ENCODE assay signal across 15 cellular contexts in the genomic region with DNA sequence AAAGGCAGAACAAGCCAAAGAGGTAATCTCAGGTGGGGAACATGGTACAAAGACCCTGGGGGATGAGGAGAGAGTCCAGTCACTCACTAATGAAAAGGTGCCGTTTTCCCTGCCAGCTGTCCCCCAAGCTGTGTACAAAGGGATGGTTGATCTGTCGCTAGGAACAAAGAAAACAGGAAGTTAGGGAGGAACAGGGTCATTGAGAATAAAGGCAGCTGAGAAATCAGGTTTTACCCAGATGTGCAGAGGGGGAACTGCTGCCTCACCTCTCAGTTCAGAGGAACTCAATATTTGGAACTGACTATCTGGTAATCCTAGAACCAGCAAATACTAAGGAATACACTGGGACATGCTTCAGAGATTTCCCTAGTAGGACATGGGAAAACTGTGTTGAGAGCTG. TPM values are rescaled to one million over a fixed set of nuclear protein-coding genes. Genes with fewer than 3 reads are reported as not detected.
DNase-seq lines count a peak whose midpoint lies in the region; ATAC-seq and TF ChIP-seq lines count a peak whose summit lies in the region.
"Had no signal": no experiment of that assay in that cellular context is flagged by ENCODE, and none has a peak within 500 bp of the region (broad histone marks: within the 10 kb centered on the region; RNA-seq: fewer than 3 reads in every experiment).

No MANE protein-coding gene starts in this region.

- no peaks in the 10 kb centered on the region for H3K9me3 Mint-ChIP-seq in activated CD4-positive, alpha-beta T cell treated with anti-CD3 and anti-CD28 coated beads, Interleukin-2, amount 10 ng/mL, durations not matched to agents 7 days and 5 days
- no peaks in the 10 kb centered on the region for H3K9me3 Mint-ChIP-seq in activated CD4-positive, alpha-beta T cell treated with anti-CD3 and anti-CD28 coated beads, Interleukin-2, amount 10 ng/mL, durations not matched to agents 24 days and 14 days
- no peaks in the 10 kb centered on the region for H3K9me3 Mint-ChIP-seq in brain
- no peaks in the 10 kb centered on the region for H3K9me3 Mint-ChIP-seq in stimulated activated effector memory CD8-positive, alpha-beta T cell treated with anti-CD3 and anti-CD28 coated beads, Interleukin-12 subunit alpha, Interleukin-12 subunit beta, amount 100 ng/mL, for 72 hours
- H3K9me3 Mint-ChIP-seq in progenitor cell of endocrine pancreas (ENCODE audit: low read depth) = no peaks in the 10 kb centered on the region
- H3K9me3 Mint-ChIP-seq: activated T-helper 2 cell treated with anti-CD3 and anti-CD28 coated beads, Interferon-gamma antibody, Interleukin-2, Interleukin-4, amounts not matched to agents 10 μg/mL and 5 μg/mL and 100 μg/mL, durations not matched to agents 14 hours and 24 hours and 36 hours; effector memory CD8-positive, alpha-beta T cell; neural crest cell had no signal

- no peak for ATAC-seq in stimulated activated effector memory CD8-positive, alpha-beta T cell treated with anti-CD3 and anti-CD28 coated beads, Interleukin-12 subunit alpha, Interleukin-12 subunit beta, amount 100 ng/mL, for 72 hours

- H3K4me3 Mint-ChIP-seq in activated CD4-positive, alpha-beta T cell treated with anti-CD3 and anti-CD28 coated beads, Interleukin-2, amount 10 ng/mL, durations not matched to agents 7 days and 5 days = no peak overlapping the region
- H3K4me3 Mint-ChIP-seq in activated CD4-positive, alpha-beta T cell treated with anti-CD3 and anti-CD28 coated beads, Interleukin-2, amount 10 ng/mL, durations not matched to agents 24 days and 14 days = no peak overlapping the region
- H3K4me3 Mint-ChIP-seq in brain = no peak overlapping the region
- no peak overlapping the region for H3K4me3 Mint-ChIP-seq in stimulated activated effector memory CD8-positive, alpha-beta T cell treated with anti-CD3 and anti-CD28 coated beads, Interleukin-12 subunit alpha, Interleukin-12 subunit beta, amount 100 ng/mL, for 72 hours
- H3K4me3 Mint-ChIP-seq in progenitor cell of endocrine pancreas (ENCODE audit: low read depth) = no peak overlapping the region
- H3K4me3 Mint-ChIP-seq: effector memory CD8-positive, alpha-beta T cell; neural crest cell had no signal

- H3K27ac Mint-ChIP-seq in activated CD4-positive, alpha-beta T cell treated with anti-CD3 and anti-CD28 coated beads, Interleukin-2, amount 10 ng/mL, durations not matched to agents 7 days and 5 days = peak overlapping the region; percentile 52
- no peak overlapping the region for H3K27ac Mint-ChIP-seq in activated CD4-positive, alpha-beta T cell treated with anti-CD3 and anti-CD28 coated beads, Interleukin-2, amount 10 ng/mL, durations not matched to agents 24 days and 14 days
- H3K27ac Mint-ChIP-seq in brain = peak overlapping the region in 4 of 5 experiments; percentile 16 to 65 (median 34)
- peak overlapping the region; percentile 48 for H3K27ac Mint-ChIP-seq in stimulated activated effector memory CD8-positive, alpha-beta T cell treated with anti-CD3 and anti-CD28 coated beads, Interleukin-12 subunit alpha, Interleukin-12 subunit beta, amount 100 ng/mL, for 72 hours
- no peak overlapping the region for H3K27ac Mint-ChIP-seq in progenitor cell of endocrine pancreas
- H3K27ac Mint-ChIP-seq: activated T-helper 2 cell treated with anti-CD3 and anti-CD28 coated beads, Interferon-gamma antibody, Interleukin-2, Interleukin-4, amounts not matched to agents 10 μg/mL and 5 μg/mL and 100 μg/mL, durations not matched to agents 14 hours and 24 hours and 36 hours had no signal

- in situ Hi-C loops in KBM-7 (cut with MboI; ENCODE audit: low pct_unique_long_range_greater_than_20kb, low sequenced_read_pairs) = no loop called here

- TF ChIP-seq CTCF in brain (conservative IDR thresholded peaks at IDR 0.05) (no peak), progenitor cell of endocrine pancreas (IDR thresholded peaks at IDR 0.05; ENCODE audit: unreplicated experiment) (no peak)

- peaks cover 40% of the 10 kb centered on the region for H3K36me3 Mint-ChIP-seq in activated CD4-positive, alpha-beta T cell treated with anti-CD3 and anti-CD28 coated beads, Interleukin-2, amount 10 ng/mL, durations not matched to agents 7 days and 5 days (ENCODE audit: low read depth)
- peaks cover 65% of the 10 kb centered on the region for H3K36me3 Mint-ChIP-seq in activated CD4-positive, alpha-beta T cell treated with anti-CD3 and anti-CD28 coated beads, Interleukin-2, amount 10 ng/mL, durations not matched to agents 24 days and 14 days (ENCODE audit: low read depth)
- H3K36me3 Mint-ChIP-seq in brain = peaks cover 27% of the 10 kb centered on the region
- H3K36me3 Mint-ChIP-seq in stimulated activated effector memory CD8-positive, alpha-beta T cell treated with anti-CD3 and anti-CD28 coated beads, Interleukin-12 subunit alpha, Interleukin-12 subunit beta, amount 100 ng/mL, for 72 hours = peaks cover 96% of the 10 kb centered on the region
- H3K36me3 Mint-ChIP-seq in progenitor cell of endocrine pancreas (ENCODE audit: insufficient read depth) = peaks cover 26% of the 10 kb centered on the region

- intact Hi-C loops in activated CD4-positive, alpha-beta T cell treated with anti-CD3 and anti-CD28 coated beads, Interleukin-2, amount 10 ng/mL, durations not matched to agents 24 days and 14 days (cut with micrococcal nuclease) = no loop called here

- no peaks in the 10 kb centered on the region for H3K27me3 Mint-ChIP-seq in activated CD4-positive, alpha-beta T cell treated with anti-CD3 and anti-CD28 coated beads, Interleukin-2, amount 10 ng/mL, durations not matched to agents 7 days and 5 days
- H3K27me3 Mint-ChIP-seq in activated CD4-positive, alpha-beta T cell treated with anti-CD3 and anti-CD28 coated beads, Interleukin-2, amount 10 ng/mL, durations not matched to agents 24 days and 14 days = no peaks in the 10 kb centered on the region
- H3K27me3 Mint-ChIP-seq in brain = no peaks in the 10 kb centered on the region
- H3K27me3 Mint-ChIP-seq in progenitor cell of endocrine pancreas = no peaks in the 10 kb centered on the region
- H3K27me3 Mint-ChIP-seq: effector memory CD8-positive, alpha-beta T cell had no signal

- peaks cover 3% of the 10 kb centered on the region for H3K4me1 Mint-ChIP-seq in activated CD4-positive, alpha-beta T cell treated with anti-CD3 and anti-CD28 coated beads, Interleukin-2, amount 10 ng/mL, durations not matched to agents 7 days and 5 days
- H3K4me1 Mint-ChIP-seq in activated CD4-positive, alpha-beta T cell treated with anti-CD3 and anti-CD28 coated beads, Interleukin-2, amount 10 ng/mL, durations not matched to agents 24 days and 14 days = peaks cover 4% of the 10 kb centered on the region
- H3K4me1 Mint-ChIP-seq in brain (no peaks in the 10 kb centered on the region), progenitor cell of endocrine pancreas (ENCODE audit: low read depth) (no peaks in the 10 kb centered on the region)
- H3K4me1 Mint-ChIP-seq in stimulated activated effector memory CD8-positive, alpha-beta T cell treated with anti-CD3 and anti-CD28 coated beads, Interleukin-12 subunit alpha, Interleukin-12 subunit beta, amount 100 ng/mL, for 72 hours = no peaks in the 10 kb centered on the region

- POLR2A ChIA-PET in activated CD4-positive, alpha-beta T cell treated with anti-CD3 and anti-CD28 coated beads, Interleukin-2, amount 10 ng/mL, durations not matched to agents 7 days and 5 days (lab: Charles Lee) = no interaction called here

- DNase-seq in activated CD4-positive, alpha-beta T cell treated with anti-CD3 and anti-CD28 coated beads, Interleukin-2, amount 10 ng/mL, durations not matched to agents 7 days and 5 days = no peak
- no peak for DNase-seq in activated CD4-positive, alpha-beta T cell treated with anti-CD3 and anti-CD28 coated beads, Interleukin-2, amount 10 ng/mL, durations not matched to agents 24 days and 14 days
- DNase-seq in KBM-7 (peak; percentile 45), anterior cingulate cortex (lab: John Stamatoyannopoulos, UW) (no peak), NCI-H1436 (lab: John Stamatoyannopoulos, UW) (no peak), progenitor cell of endocrine pancreas (ENCODE audit: low spot score, unreplicated experiment) (no peak)
- no peak for DNase-seq in stimulated activated effector memory CD8-positive, alpha-beta T cell treated with anti-CD3 and anti-CD28 coated beads, Interleukin-12 subunit alpha, Interleukin-12 subunit beta, amount 100 ng/mL, for 72 hours (ENCODE audit: low spot score in 2 of 2)
- DNase-seq: amniotic stem cell; left cardiac atrium; NK-92 treated with Interleukin-12 subunit alpha and Interleukin-12 subunit beta, amount 100 ng/mL, for 24 hours; T1000 had no signal

- CTCF ChIA-PET in activated CD4-positive, alpha-beta T cell treated with anti-CD3 and anti-CD28 coated beads, Interleukin-2, amount 10 ng/mL, durations not matched to agents 7 days and 5 days (lab: Charles Lee) = interaction anchor here (0.5 to 1.2 kb wide), 4 partner anchors 31 to 173 kb away, joined by 3 read pairs; no protein-coding TSS in a partner anchor

RNA-seq across cellular contexts. Expression of gene RSKR, which starts 1.5 kb away (rescaled TPM):
- 10 to 100 TPM; 18.4 to 20.6 TPM for total RNA-seq in activated CD4-positive, alpha-beta T cell treated with anti-CD3 and anti-CD28 coated beads, Interleukin-2, amount 10 ng/mL, durations not matched to agents 7 days and 5 days
- total RNA-seq in activated CD4-positive, alpha-beta T cell treated with anti-CD3 and anti-CD28 coated beads, Interleukin-2, amount 10 ng/mL, durations not matched to agents 24 days and 14 days = 40.8 and 43.8 TPM in 2 replicates
- 2.7 TPM for polyA plus RNA-seq in brain (ENCODE audit: insufficient read depth, low read depth, low replicate concordance)
- 35.5 and 36.7 TPM in 2 replicates for total RNA-seq in progenitor cell of endocrine pancreas

RNA-seq across cellular contexts. Expression of gene SPAG5, which starts 13.7 kb away (rescaled TPM):
- total RNA-seq in activated CD4-positive, alpha-beta T cell treated with anti-CD3 and anti-CD28 coated beads, Interleukin-2, amount 10 ng/mL, durations not matched to agents 7 days and 5 days = 100 to 1,000 TPM; 139 to 147 TPM
- total RNA-seq in activated CD4-positive, alpha-beta T cell treated with anti-CD3 and anti-CD28 coated beads, Interleukin-2, amount 10 ng/mL, durations not matched to agents 24 days and 14 days = 89.6 and 91.3 TPM in 2 replicates
- polyA plus RNA-seq in brain (ENCODE audit: insufficient read depth, low read depth, low replicate concordance) = 60.3 TPM
- total RNA-seq in progenitor cell of endocrine pancreas = 69.4 and 77.8 TPM in 2 replicates

RNA-seq across cellular contexts. Expression of gene BLTP2, which starts 32.4 kb away (rescaled TPM):
- 100 to 1,000 TPM; 144 to 145 TPM for total RNA-seq in activated CD4-positive, alpha-beta T cell treated with anti-CD3 and anti-CD28 coated beads, Interleukin-2, amount 10 ng/mL, durations not matched to agents 7 days and 5 days
- total RNA-seq in activated CD4-positive, alpha-beta T cell treated with anti-CD3 and anti-CD28 coated beads, Interleukin-2, amount 10 ng/mL, durations not matched to agents 24 days and 14 days = 220 and 225 TPM in 2 replicates
- 68.7 TPM for polyA plus RNA-seq in brain (ENCODE audit: insufficient read depth, low read depth, low replicate concordance)
- total RNA-seq in progenitor cell of endocrine pancreas = 182 and 190 TPM in 2 replicates

RNA-seq across cellular contexts. Expression of gene ALDOC, which starts 35.8 kb away (rescaled TPM):
- total RNA-seq in activated CD4-positive, alpha-beta T cell treated with anti-CD3 and anti-CD28 coated beads, Interleukin-2, amount 10 ng/mL, durations not matched to agents 7 days and 5 days = 10 to 100 TPM; 61.4 to 63.4 TPM
- 70.2 and 72.9 TPM in 2 replicates for total RNA-seq in activated CD4-positive, alpha-beta T cell treated with anti-CD3 and anti-CD28 coated beads, Interleukin-2, amount 10 ng/mL, durations not matched to agents 24 days and 14 days
- 570 TPM for polyA plus RNA-seq in brain (ENCODE audit: insufficient read depth, low read depth, low replicate concordance)
- 4.8 and 5.6 TPM in 2 replicates for total RNA-seq in progenitor cell of endocrine pancreas

RNA-seq across cellular contexts. Expression of gene PIGS, which starts 41.2 kb away (rescaled TPM):
- 10 to 100 TPM; 61.7 to 62.6 TPM for total RNA-seq in activated CD4-positive, alpha-beta T cell treated with anti-CD3 and anti-CD28 coated beads, Interleukin-2, amount 10 ng/mL, durations not matched to agents 7 days and 5 days
- total RNA-seq in activated CD4-positive, alpha-beta T cell treated with anti-CD3 and anti-CD28 coated beads, Interleukin-2, amount 10 ng/mL, durations not matched to agents 24 days and 14 days = 65.8 and 70.9 TPM in 2 replicates
- 76.9 TPM for polyA plus RNA-seq in brain (ENCODE audit: insufficient read depth, low read depth, low replicate concordance)
- total RNA-seq in progenitor cell of endocrine pancreas = 65.0 and 68.2 TPM in 2 replicates

Comparison
In these comparisons a context has a peak if more than half of its experiments do, and no peak if none do; other contexts are left out.
1. H3K27ac Mint-ChIP-seq: peak in activated CD4-positive, alpha-beta T cell treated with anti-CD3 and anti-CD28 coated beads, Interleukin-2, amount 10 ng/mL, durations not matched to agents 7 days and 5 days (single experiment), brain (4 of 5) and stimulated activated effector memory CD8-positive, alpha-beta T cell treated with anti-CD3 and anti-CD28 coated beads, Interleukin-12 subunit alpha, Interleukin-12 subunit beta, amount 100 ng/mL, for 72 hours (single experiment); none in activated CD4-positive, alpha-beta T cell treated with anti-CD3 and anti-CD28 coated beads, Interleukin-2, amount 10 ng/mL, durations not matched to agents 24 days and 14 days (single experiment) and progenitor cell of endocrine pancreas (single experiment).